In genomic region chr6:34143196-34143883, GRCh38 we compare ENCODE assay signal across 1 cellular context.
TF ChIP-seq lines count a peak whose summit lies in the region.

No MANE protein-coding gene starts in this region.

TF ChIP-seq in H1, 55 proteins besides CTCF, POLR2A, EP300 and RAD21:
- TF ChIP-seq SRF (IDR thresholded peaks at IDR 0.05; ENCODE audit: low read depth, low read length) (no peak), ATF3 (IDR thresholded peaks at IDR 0.05; ENCODE audit: insufficient read depth, low read depth, low read length) (no peak), TAF1 (IDR thresholded peaks at IDR 0.05; ENCODE audit: low read depth, low read length) (no peak)
